Comparison of ENCODE assay signal across 2 cellular contexts in genomic region chr13:27270594-27271520, GRCh38.
A peak's percentile ranks its signal among the peaks of the same experiment; 100 is the strongest.
TF ChIP-seq lines count a peak whose summit lies in the region.

RASL11A (plus strand) TSS chr13:27270830; CDS start chr13:27270945, 115 bp downstream.

TF ChIP-seq in HEK293, 187 proteins besides CTCF, POLR2A, EP300 and RAD21 (continued from another document and continues in another):
- TF ChIP-seq ZNF274 (IDR thresholded peaks at IDR 0.05; ENCODE audit: low read length) (no peak), ZNF274 (tag by site-specific recombination; IDR thresholded peaks at IDR 0.05; ENCODE audit: borderline replicate concordance) (no peak), ZNF155 (tag by site-specific recombination; IDR thresholded peaks at IDR 0.05) (no peak), ZNF48 (tag by site-specific recombination; IDR thresholded peaks at IDR 0.05) (no peak), ZNF473 (tag by site-specific recombination; IDR thresholded peaks at IDR 0.05) (no peak), ZNF660 (tag by site-specific recombination; IDR thresholded peaks at IDR 0.05) (peak; percentile 81), MYNN (tag by site-specific recombination; IDR thresholded peaks at IDR 0.05; ENCODE audit: borderline replicate concordance) (0 out of 2 replicates have a peak, but pooled peaks have one; percentile 49), ZNF664 (tag by site-specific recombination; IDR thresholded peaks at IDR 0.05) (no peak; the same call in 1 of the 2 replicates), ZNF621 (tag by site-specific recombination; IDR thresholded peaks at IDR 0.05) (no peak), ZNF658 (tag by site-specific recombination; IDR thresholded peaks at IDR 0.05) (no peak), ZNF501 (tag by site-specific recombination; IDR thresholded peaks at IDR 0.05) (peak; percentile 36; the same call in 1 of the 2 replicates), ZNF510 (tag by site-specific recombination; IDR thresholded peaks at IDR 0.05; ENCODE audit: insufficient replicate concordance) (no peak), KLF8 (tag by site-specific recombination; IDR thresholded peaks at IDR 0.05) (peak; percentile 66; the same call in 1 of the 2 replicates), ZNF26 (tag by site-specific recombination; IDR thresholded peaks at IDR 0.05) (no peak), IKZF3 (tag by site-specific recombination; IDR thresholded peaks at IDR 0.05) (0 out of 2 replicates have a peak, but pooled peaks have one; percentile 14), ZNF423 (tag by site-specific recombination; IDR thresholded peaks at IDR 0.05) (peak; percentile 84; the same call in 1 of the 2 replicates), ZNF692 (tag by site-specific recombination; IDR thresholded peaks at IDR 0.05) (peak; percentile 97), ZNF629 (tag by site-specific recombination; IDR thresholded peaks at IDR 0.05) (peak; percentile 61; the same call in 1 of the 2 replicates), SP2 (tag by site-specific recombination; IDR thresholded peaks at IDR 0.05) (peak; percentile 57), ZNF280C (tag by site-specific recombination; IDR thresholded peaks at IDR 0.05) (no peak), GFI1B (tag by site-specific recombination; IDR thresholded peaks at IDR 0.05) (no peak), KLF9 (tag by site-specific recombination; IDR thresholded peaks at IDR 0.05; ENCODE audit: low read depth) (no peak; the same call in none of the 2 replicates), ZNF157 (tag by site-specific recombination; IDR thresholded peaks at IDR 0.05) (no peak), ZNF561 (tag by site-specific recombination; IDR thresholded peaks at IDR 0.05; ENCODE audit: borderline replicate concordance) (peak; percentile 90), SP7 (tag by site-specific recombination; IDR thresholded peaks at IDR 0.05) (no peak; the same call in 1 of the 2 replicates), ZNF791 (tag by site-specific recombination; IDR thresholded peaks at IDR 0.05) (no peak), ZNF174 (tag by site-specific recombination; IDR thresholded peaks at IDR 0.05) (no peak), ZNF677 (tag by site-specific recombination; IDR thresholded peaks at IDR 0.05) (peak; percentile 2; the same call in 1 of the 2 replicates), GLI4 (tag by site-specific recombination; IDR thresholded peaks at IDR 0.05) (no peak), ZSCAN5A (tag by site-specific recombination; IDR thresholded peaks at IDR 0.05) (0 out of 2 replicates have a peak, but pooled peaks have one; percentile 26), ZSCAN16 (tag by site-specific recombination; IDR thresholded peaks at IDR 0.05) (no peak)

TF ChIP-seq in K562, 482 proteins besides CTCF, POLR2A, EP300 and RAD21 (continued from another document):
- TF ChIP-seq ZNF609 (CRISPR knock-in tag; IDR thresholded peaks at IDR 0.05; ENCODE audit: borderline replicate concordance) (no peak), SPI1 (IDR thresholded peaks at IDR 0.05; ENCODE audit: borderline replicate concordance, low read depth, low read length) (no peak), E2F8 (IDR thresholded peaks at IDR 0.05; ENCODE audit: low read depth, partially characterized antibody) (no peak), ZNF324 (CRISPR knock-in tag; IDR thresholded peaks at IDR 0.05) (no peak), PTRF (tag; IDR thresholded peaks at IDR 0.05) (no peak), SMC3 (conservative IDR thresholded peaks at IDR 0.05; ENCODE audit: insufficient read depth, low read depth, low read length) (0 out of 2 replicates have a peak, but pooled peaks have one; percentile 12), ZNF512 (tag; IDR thresholded peaks at IDR 0.05) (no peak), MAFF (IDR thresholded peaks at IDR 0.05; ENCODE audit: low read length) (no peak), TEAD2 (tag; IDR thresholded peaks at IDR 0.05) (no peak), ZBTB33 (CRISPR knock-in tag; IDR thresholded peaks at IDR 0.05) (peak; percentile 36; the same call in 1 of the 2 replicates), MAZ (CRISPR knock-in tag; conservative IDR thresholded peaks at IDR 0.05 in 1 of 2, IDR thresholded peaks at IDR 0.05 in 1 of 2) (peak; percentile 55 to 79), MYC (IDR thresholded peaks at IDR 0.05; ENCODE audit: low read depth, low read length) (peak; percentile 26; the same call in 1 of the 2 replicates), MYC (CRISPR knock-in tag; IDR thresholded peaks at IDR 0.05; ENCODE audit: borderline replicate concordance, low read depth) (no peak), SRSF7 (optimal IDR thresholded peaks at IDR 0.05; ENCODE audit: low read depth, low read length) (no peak), PHF8 (IDR thresholded peaks at IDR 0.05; ENCODE audit: borderline replicate concordance, low read length) (peak; percentile 55; the same call in 1 of the 2 replicates), PHF21A (IDR thresholded peaks at IDR 0.05; ENCODE audit: borderline replicate concordance, low read depth) (peak; percentile 89), NRF1 (conservative IDR thresholded peaks at IDR 0.05 in 1 of 2, IDR thresholded peaks at IDR 0.05 in 1 of 2) (peak; percentile 42 to 47; a peak in 3 of 4 replicates), NKRF (IDR thresholded peaks at IDR 0.05; ENCODE audit: borderline replicate concordance) (peak; percentile 47; the same call in 1 of the 2 replicates), ZNF282 (CRISPR knock-in tag; IDR thresholded peaks at IDR 0.05) (no peak), MEF2D (tag; conservative IDR thresholded peaks at IDR 0.05; ENCODE audit: low read depth) (no peak), SMARCA4 (IDR thresholded peaks at IDR 0.05) (0 out of 2 replicates have a peak, but pooled peaks have one; percentile 16), ETS2 (tag; IDR thresholded peaks at IDR 0.05; ENCODE audit: borderline replicate concordance, poor library complexity, severe bottlenecking) (no peak), KAT7 (CRISPR knock-in tag; IDR thresholded peaks at IDR 0.05; ENCODE audit: borderline replicate concordance) (0 out of 2 replicates have a peak, but pooled peaks have one; percentile 59), TBP (optimal IDR thresholded peaks at IDR 0.05; ENCODE audit: low read depth, low read length) (peak; percentile 29), TRIM25 (IDR thresholded peaks at IDR 0.05; ENCODE audit: borderline replicate concordance) (no peak), MYNN (IDR thresholded peaks at IDR 0.05) (no peak), MYNN (CRISPR knock-in tag; IDR thresholded peaks at IDR 0.05) (no peak), HIVEP1 (CRISPR knock-in tag; IDR thresholded peaks at IDR 0.05) (no peak), ZNF311 (CRISPR knock-in tag; IDR thresholded peaks at IDR 0.05) (no peak), SMARCA5 (IDR thresholded peaks at IDR 0.05) (no peak), L3MBTL2 (IDR thresholded peaks at IDR 0.05) (peak; percentile 62), TAF1 (IDR thresholded peaks at IDR 0.05; ENCODE audit: control insufficient read depth, extremely low read depth, insufficient read depth, low read length, severe bottlenecking) (no peak), KDM1A (IDR thresholded peaks at IDR 0.05) (peak; percentile 45 to 68; a peak in 3 of 4 replicates), ZNF589 (CRISPR knock-in tag; IDR thresholded peaks at IDR 0.05; ENCODE audit: low read depth) (no peak)
